32 cellular contexts compared by ENCODE assay signal in the genomic region with DNA sequence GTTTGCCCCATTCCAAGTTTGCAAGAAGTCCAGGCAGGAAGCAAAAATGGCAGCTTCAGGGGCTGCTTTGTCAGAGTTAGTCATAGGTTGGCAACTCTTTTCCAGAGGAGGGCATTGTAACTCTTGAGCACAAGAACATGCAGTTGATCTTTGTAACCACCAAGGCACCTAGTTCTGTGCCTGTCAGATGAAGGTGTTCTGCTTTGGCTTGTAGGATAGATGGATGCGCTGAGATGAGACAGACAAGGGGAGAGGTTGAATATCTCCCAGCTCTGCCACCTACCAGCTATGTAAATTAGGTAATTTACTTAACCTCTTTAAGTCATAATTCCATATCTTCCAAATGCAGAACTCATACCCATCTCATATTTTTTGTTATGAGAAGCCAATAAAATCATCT.
"Had no signal": no experiment of that assay in that cellular context is flagged by ENCODE, and none has a peak within 500 bp of the region (broad histone marks: within the 10 kb centered on the region; RNA-seq: fewer than 3 reads in every experiment).

No MANE protein-coding gene starts in this region.

- H3K4me3 Mint-ChIP-seq: activated CD4-positive, alpha-beta memory T cell treated with anti-CD3 and anti-CD28 coated beads, Interleukin-2, amount 10 ng/mL, durations not matched to agents 7 days and 5 days; activated CD4-positive, alpha-beta T cell treated with anti-CD3 and anti-CD28 coated beads, Interleukin-2, amount 10 ng/mL, durations not matched to agents 7 days and 5 days; activated naive CD4-positive, alpha-beta T cell treated with anti-CD3 and anti-CD28 coated beads, Interleukin-2, amount 10 ng/mL, durations not matched to agents 7 days and 5 days; activated naive CD8-positive, alpha-beta T cell treated with anti-CD3 and anti-CD28 coated beads, Interleukin-2, amount 10 ng/mL, durations not matched to agents 7 days and 5 days; activated T-cell treated with anti-CD3 and anti-CD28 coated beads, Interleukin-2, amount 50 U/mL, for 24 hours; activated T-cell treated with anti-CD3 and anti-CD28 coated beads, Interleukin-2, amount 50 U/mL, for 72 hours; brain; central memory CD8-positive, alpha-beta T cell; dendritic cell treated with granulocyte-macrophage colony-stimulating factor and Interleukin-4, amounts not matched to agents 40 ng/mL and 50 ng/mL, for 4 days; endodermal cell; T-helper 17 cell; T-helper 2 cell treated with Interferon-gamma antibody and Interleukin-4, amounts not matched to agents 5 μg/mL and 100 μg/mL, for 36 hours had no signal

- H3K4me3 ChIP-seq: ascending aorta, breast epithelium, coronary artery, dorsolateral prefrontal cortex, esophagus squamous epithelium, heart left ventricle had no signal

- H3K27ac ChIP-seq: ascending aorta, breast epithelium, coronary artery, dorsolateral prefrontal cortex, esophagus squamous epithelium, heart left ventricle had no signal

- H3K27ac Mint-ChIP-seq: activated CD4-positive, alpha-beta memory T cell treated with anti-CD3 and anti-CD28 coated beads, Interleukin-2, amount 10 ng/mL, durations not matched to agents 7 days and 5 days; activated CD4-positive, alpha-beta T cell treated with anti-CD3 and anti-CD28 coated beads, Interleukin-2, amount 10 ng/mL, durations not matched to agents 7 days and 5 days; activated naive CD4-positive, alpha-beta T cell treated with anti-CD3 and anti-CD28 coated beads, Interleukin-2, amount 10 ng/mL, durations not matched to agents 7 days and 5 days; activated naive CD4-positive, alpha-beta T cell treated with anti-CD3 and anti-CD28 coated beads, Interleukin-2, amount 50 U/mL, for 72 hours; activated naive CD8-positive, alpha-beta T cell treated with anti-CD3 and anti-CD28 coated beads, Interleukin-2, amount 10 ng/mL, durations not matched to agents 7 days and 5 days; activated T-cell treated with anti-CD3 and anti-CD28 coated beads, Interleukin-2, amount 50 U/mL, for 24 hours; activated T-cell treated with anti-CD3 and anti-CD28 coated beads, Interleukin-2, amount 50 U/mL, for 72 hours; brain; dendritic cell treated with granulocyte-macrophage colony-stimulating factor and Interleukin-4, amounts not matched to agents 40 ng/mL and 50 ng/mL, for 4 days; endodermal cell; T-helper 17 cell; T-helper 2 cell treated with Interferon-gamma antibody and Interleukin-4, amounts not matched to agents 5 μg/mL and 100 μg/mL, for 36 hours had no signal

- H3K4me1 Mint-ChIP-seq: activated CD4-positive, alpha-beta memory T cell treated with anti-CD3 and anti-CD28 coated beads, Interleukin-2, amount 10 ng/mL, durations not matched to agents 7 days and 5 days; activated CD4-positive, alpha-beta T cell treated with anti-CD3 and anti-CD28 coated beads, Interleukin-2, amount 10 ng/mL, durations not matched to agents 7 days and 5 days; activated naive CD4-positive, alpha-beta T cell treated with anti-CD3 and anti-CD28 coated beads, Interleukin-2, amount 10 ng/mL, durations not matched to agents 7 days and 5 days; activated naive CD8-positive, alpha-beta T cell treated with anti-CD3 and anti-CD28 coated beads, Interleukin-2, amount 10 ng/mL, durations not matched to agents 7 days and 5 days; brain; central memory CD8-positive, alpha-beta T cell; T-helper 17 cell had no signal

- H3K36me3 ChIP-seq: ascending aorta, breast epithelium, esophagus squamous epithelium, heart left ventricle had no signal

- ATAC-seq: activated naive CD4-positive, alpha-beta T cell treated with anti-CD3 and anti-CD28 coated beads, Interleukin-2, amount 50 U/mL, for 72 hours; activated T-cell treated with anti-CD3 and anti-CD28 coated beads, Interleukin-2, amount 50 U/mL, for 72 hours; heart left ventricle; T-helper 17 cell had no signal

- H3K27me3 ChIP-seq: ascending aorta, breast epithelium, dorsolateral prefrontal cortex, heart left ventricle had no signal

- FAIRE-seq: frontal cortex had no signal

- H3K27me3 Mint-ChIP-seq: dendritic cell treated with granulocyte-macrophage colony-stimulating factor and Interleukin-4, amounts not matched to agents 40 ng/mL and 50 ng/mL, for 4 days had no signal

- H3K4me1 ChIP-seq: ascending aorta, breast epithelium, esophagus squamous epithelium, heart left ventricle had no signal

- H3K9me3 ChIP-seq: esophagus squamous epithelium had no signal

- H3K36me3 Mint-ChIP-seq: activated naive CD4-positive, alpha-beta T cell treated with anti-CD3 and anti-CD28 coated beads, Interleukin-2, amount 10 ng/mL, durations not matched to agents 7 days and 5 days; activated naive CD8-positive, alpha-beta T cell treated with anti-CD3 and anti-CD28 coated beads, Interleukin-2, amount 10 ng/mL, durations not matched to agents 7 days and 5 days; brain had no signal

- H3K9me3 Mint-ChIP-seq: activated CD4-positive, alpha-beta memory T cell treated with anti-CD3 and anti-CD28 coated beads, Interleukin-2, amount 10 ng/mL, durations not matched to agents 7 days and 5 days; activated CD4-positive, alpha-beta T cell treated with anti-CD3 and anti-CD28 coated beads, Interleukin-2, amount 10 ng/mL, durations not matched to agents 7 days and 5 days; T-helper 2 cell treated with Interferon-gamma antibody and Interleukin-4, amounts not matched to agents 5 μg/mL and 100 μg/mL, for 36 hours had no signal

- DNase-seq: activated CD4-positive, alpha-beta memory T cell treated with anti-CD3 and anti-CD28 coated beads, Interleukin-2, amount 10 ng/mL, durations not matched to agents 7 days and 5 days; activated CD4-positive, alpha-beta T cell treated with anti-CD3 and anti-CD28 coated beads for 1 hour; activated CD4-positive, alpha-beta T cell treated with anti-CD3 and anti-CD28 coated beads for 4 hours; activated CD4-positive, alpha-beta T cell treated with anti-CD3 and anti-CD28 coated beads, Interleukin-2, amount 10 ng/mL, durations not matched to agents 7 days and 5 days; activated CD4-positive, alpha-beta T cell treated with anti-CD3 and anti-CD28 coated beads, Interleukin-2, amount 50 U/mL, for 4 hours; activated CD4-positive, CD25-positive, alpha-beta regulatory T cell; activated CD8-positive, alpha-beta memory T cell treated with anti-CD3 and anti-CD28 coated beads, Interleukin-2, amount 50 U/mL, for 48 hours; activated gamma-delta T cell; activated naive CD4-positive, alpha-beta T cell; activated naive CD4-positive, alpha-beta T cell treated with anti-CD3 and anti-CD28 coated beads, Interleukin-2, amount 10 ng/mL, durations not matched to agents 7 days and 5 days; activated naive CD8-positive, alpha-beta T cell treated with anti-CD3 and anti-CD28 coated beads, Interleukin-2, amount 10 ng/mL, durations not matched to agents 7 days and 5 days; activated T-cell treated with anti-CD3 and anti-CD28 coated beads for 4 hours; activated T-cell treated with anti-CD3 and anti-CD28 coated beads, Interleukin-2, amount 50 U/mL, for 24 hours; activated T-cell treated with anti-CD3 and anti-CD28 coated beads, Interleukin-2, amount 50 U/mL, for 72 hours; dorsolateral prefrontal cortex; effector memory CD4-positive, alpha-beta T cell; endodermal cell; esophagus squamous epithelium; glutamatergic neuron; heart left ventricle; T-helper 1 cell; T-helper 17 cell; T1000 had no signal
